In genomic region chr6:43838276-43839036, GRCh38 we compare ENCODE assay signal across 8 cellular contexts.
DNase-seq lines count a peak whose midpoint lies in the region; ATAC-seq lines count a peak whose summit lies in the region.

No MANE protein-coding gene starts in this region.

- ATAC-seq in GM19035 (IDR thresholded peaks at IDR 0.05; ENCODE audit: unreplicated experiment) (no peak), GM18502 (IDR thresholded peaks at IDR 0.05; ENCODE audit: poor library complexity, unreplicated experiment) (no peak)

- peak; percentile 12 for DNase-seq in stimulated activated CD4-positive, alpha-beta T cell treated with anti-CD3 and anti-CD28 coated beads, Interleukin-15, amount 100 ng/mL, for 24 hours
- DNase-seq in stimulated activated CD4-positive, alpha-beta T cell treated with anti-CD3 and anti-CD28 coated beads, Interleukin-4, amount 100 ng/mL, for 1 hour = no peak
- DNase-seq in NOMO-1 treated with DMSO at 0.1 percent for 48 hours (lab: John Stamatoyannopoulos, UW; ENCODE audit: unreplicated experiment) = peak; percentile 43
- peak; percentile 46 for DNase-seq in dermis blood vessel endothelial cell
- peak; percentile 60 for DNase-seq in mucosa of gallbladder (ENCODE audit: low spot score)
- DNase-seq in stimulated activated CD4-positive, alpha-beta T cell treated with anti-CD3 and anti-CD28 coated beads, Interleukin-2, amount 100 ng/mL, for 48 hours = no peak

Comparison
In these comparisons a context has a peak if more than half of its experiments do, and no peak if none do; other contexts are left out.
1. DNase-seq: peak in stimulated activated CD4-positive, alpha-beta T cell treated with anti-CD3 and anti-CD28 coated beads, Interleukin-15, amount 100 ng/mL, for 24 hours (single experiment), NOMO-1 treated with DMSO at 0.1 percent for 48 hours (single experiment), dermis blood vessel endothelial cell (single experiment) and mucosa of gallbladder (single experiment); none in stimulated activated CD4-positive, alpha-beta T cell treated with anti-CD3 and anti-CD28 coated beads, Interleukin-4, amount 100 ng/mL, for 1 hour (single experiment) and stimulated activated CD4-positive, alpha-beta T cell treated with anti-CD3 and anti-CD28 coated beads, Interleukin-2, amount 100 ng/mL, for 48 hours (0 of 2).